8 cellular contexts compared by ENCODE assay signal in the genomic region with DNA sequence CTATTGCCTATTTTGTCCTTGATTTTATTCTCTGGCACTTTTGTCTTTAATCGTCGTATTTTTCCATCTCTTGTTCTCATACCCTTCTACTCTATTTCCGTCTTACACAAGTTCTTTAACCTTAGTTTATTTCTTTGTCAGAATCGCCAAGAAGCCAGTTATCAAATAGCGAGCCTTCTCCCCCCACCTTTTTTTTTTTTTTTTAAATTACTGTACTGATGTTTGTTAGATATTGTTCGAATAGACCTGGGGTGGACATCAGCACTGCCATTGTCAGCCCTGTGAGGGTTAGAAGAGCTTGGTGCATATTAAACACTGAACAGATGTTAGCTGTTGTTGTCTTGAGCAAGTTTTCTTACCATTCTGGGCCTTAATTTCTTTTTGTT. TPM values are rescaled to one million over a fixed set of nuclear protein-coding genes. Genes with fewer than 3 reads are reported as not detected.
A peak's percentile ranks its signal among the peaks of the same experiment; 100 is the strongest.
DNase-seq lines count a peak whose midpoint lies in the region; ATAC-seq, FAIRE-seq and TF ChIP-seq lines count a peak whose summit lies in the region.

No MANE protein-coding gene starts in this region.

- TF ChIP-seq EP300 in HepG2 (IDR thresholded peaks at IDR 0.05; ENCODE audit: low read depth in 2 of 2, low read length in 2 of 2) (no peak), HepG2 (CRISPR knock-in tag; IDR thresholded peaks at IDR 0.05; ENCODE audit: borderline replicate concordance) (no peak), upper lobe of left lung (IDR thresholded peaks at IDR 0.05) (no peak)

- H3K36me3 ChIP-seq in right atrium auricular region: no peaks in the 10 kb centered on the region
- H3K36me3 ChIP-seq in HepG2 (replicated peaks in 1 of 2; ENCODE audit: control insufficient read depth in 1 of 2, insufficient read depth in 2 of 2, low read length in 2 of 2): no peaks in the 10 kb centered on the region
- H3K36me3 ChIP-seq in upper lobe of left lung: peaks cover 0 to 4% (median 0%) of the 10 kb centered on the region in 4 donors

- H3K79me2 ChIP-seq in HepG2 (ENCODE audit: insufficient read depth, low read length): peaks cover 54% of the 10 kb centered on the region

- ATAC-seq in HepG2: no peak
- no peak for ATAC-seq in upper lobe of left lung (ENCODE audit: low FRiP score in 2 of 2)

- TF ChIP-seq CTCF in right atrium auricular region (IDR thresholded peaks at IDR 0.05) (no peak), HepG2 (CRISPR knock-in tag; IDR thresholded peaks at IDR 0.05) (no peak), upper lobe of left lung (IDR thresholded peaks at IDR 0.05) (no peak)

- peak overlapping the region; percentile 88 to 93 for H3K4me3 ChIP-seq in right atrium auricular region
- H3K4me3 ChIP-seq in HepG2 (replicated peaks in 1 of 3; ENCODE audit: insufficient read depth in 1 of 3, low read depth in 2 of 3, low read length in 3 of 3): peak overlapping the region; percentile 85 to 98 (median 96)
- H3K4me3 ChIP-seq in upper lobe of left lung: peak overlapping the region; percentile 88 to 99 (median 90)

- H3K27ac ChIP-seq in right atrium auricular region: peak overlapping the region; percentile 95 to 99
- H3K27ac ChIP-seq in angular gyrus (ENCODE audit: low read depth, low read length): peak overlapping the region; percentile 44
- peak overlapping the region; percentile 89 for H3K27ac ChIP-seq in HepG2 (ENCODE audit: extremely low read length, insufficient read depth, low read length)
- peak overlapping the region; percentile 96 to 99 (median 98) for H3K27ac ChIP-seq in upper lobe of left lung

- no peak for DNase-seq in right atrium auricular region (ENCODE audit: low spot score)
- DNase-seq in cardiac septum (ENCODE audit: low spot score): no peak
- no peak for DNase-seq in HepG2 (ENCODE audit: low spot score)
- no peak for DNase-seq in upper lobe of left lung
- DNase-seq in GF-D8 (lab: John Stamatoyannopoulos, UW): no peak
- no peak for DNase-seq in cerebellar nuclear complex (lab: John Stamatoyannopoulos, UW)
- DNase-seq in epidermal melanocyte (ENCODE audit: insufficient read length, low spot score): no peak

- TF ChIP-seq POLR2A in HepG2 (IDR thresholded peaks at IDR 0.05; ENCODE audit: insufficient read depth in 1 of 2, low read depth in 2 of 2, low read length in 2 of 2) (no peak), upper lobe of left lung (IDR thresholded peaks at IDR 0.05) (no peak)

- H3K27me3 ChIP-seq in right atrium auricular region: no peaks in the 10 kb centered on the region
- no peaks in the 10 kb centered on the region; a peak in 1 of 5 replicates for H3K27me3 ChIP-seq in HepG2 (ENCODE audit: control insufficient read depth in 1 of 2, insufficient read depth in 2 of 2, low read length in 2 of 2)
- no peaks in the 10 kb centered on the region for H3K27me3 ChIP-seq in upper lobe of left lung

- H2AFZ ChIP-seq in HepG2 (ENCODE audit: low read length): peak overlapping the region; percentile 56

- POLR2A ChIA-PET in HepG2 (lab: Yijun Ruan, JAX): no interaction called here

- peaks cover 0 to 48% of the 10 kb centered on the region in 2 donors for H3K4me1 ChIP-seq in right atrium auricular region
- H3K4me1 ChIP-seq in HepG2 (ENCODE audit: insufficient read depth, low read length): peaks cover 34% of the 10 kb centered on the region
- H3K4me1 ChIP-seq in upper lobe of left lung: peaks cover 31 to 47% (median 41%) of the 10 kb centered on the region in 4 donors

- 0% methylated on average over 6 of the region's 6 CpGs for WGBS in HepG2 (ENCODE audit: low lambda C conversion rate)
- 1% methylated on average over 6 of the region's 6 CpGs for WGBS in upper lobe of left lung, 2 donors

- BruUV-seq in HepG2 (replicated peaks; lab: Mats Ljungman, UMichigan): TSS peak; percentile 51

- H4K20me1 ChIP-seq in HepG2 (ENCODE audit: insufficient read depth, low read length): 0 out of 2 replicates have a peak, but pooled peaks cover 2% of the 10 kb centered on the region

- peak overlapping the region; percentile 90 for H3K9ac ChIP-seq in HepG2 (ENCODE audit: insufficient read depth, low read depth, low read length)

- no peak for TF ChIP-seq RAD21 in HepG2 (CRISPR knock-in tag; IDR thresholded peaks at IDR 0.05)

- no peak for FAIRE-seq in HepG2 (lab: Jason Lieb, UNC)

- peak overlapping the region; percentile 90 for H3K4me2 ChIP-seq in HepG2 (ENCODE audit: low read depth, low read length)

- CTCF ChIA-PET in HepG2 (lab: Yijun Ruan, JAX; ENCODE audit: low intra/inter-chr PET ratio, low total read pairs): no interaction called here

- H3K9me3 ChIP-seq in right atrium auricular region (no peaks in the 10 kb centered on the region), HepG2 (ENCODE audit: low read length) (no peaks in the 10 kb centered on the region), upper lobe of left lung (no peaks in the 10 kb centered on the region)

- in situ Hi-C loops in HepG2 (cut with HindIII; ENCODE audit: extremely low pct_ligation_motif_present, low pct_unique_long_range_greater_than_20kb): no loop called here

- intact Hi-C loops in cardiac septum (cut with DNase I) (loop anchor here (2.0 to 5.0 kb wide), 2 partner anchors 44 to 126 kb away; a partner anchor contains a TSS), HepG2 (cut with micrococcal nuclease; ENCODE audit: unreplicated experiment) (loop anchor here (5.0 kb wide), 1 partner anchor 124 kb away; a partner anchor contains a TSS)

TF ChIP-seq in HepG2, 621 proteins besides CTCF, POLR2A, EP300 and RAD21 (continues in another document):
- TF ChIP-seq MYC (CRISPR knock-in tag; IDR thresholded peaks at IDR 0.05; ENCODE audit: borderline replicate concordance): no peak
- TF ChIP-seq ZNF777 (CRISPR knock-in tag; IDR thresholded peaks at IDR 0.05): no peak
- no peak for TF ChIP-seq IKZF4 (CRISPR knock-in tag; IDR thresholded peaks at IDR 0.05; ENCODE audit: borderline replicate concordance, low read depth, not compliant biosample characterization)
- TF ChIP-seq TCF7L2 (IDR thresholded peaks at IDR 0.05; ENCODE audit: low read depth, low read length): no peak
- TF ChIP-seq ZNF775 (CRISPR knock-in tag; IDR thresholded peaks at IDR 0.05; ENCODE audit: borderline replicate concordance): no peak
- no peak for TF ChIP-seq STAT5B (CRISPR knock-in tag; IDR thresholded peaks at IDR 0.05)
- TF ChIP-seq IRX3 (CRISPR knock-in tag; IDR thresholded peaks at IDR 0.05; ENCODE audit: borderline replicate concordance, low read depth): no peak

RNA-seq across cellular contexts. Expression of a gene that starts 1.2 kb away (rescaled TPM):
- 10 to 100 TPM; 45.7 to 55.0 TPM for total RNA-seq in right atrium auricular region
- total RNA-seq in cardiac septum: 115 TPM
- 47.2 and 57.0 TPM in 2 replicates for total RNA-seq in HepG2 (2016; rRNA removed; fragmentation: Illumina TruSeq; extraction: Trizol)
- total RNA-seq in HepG2 (2016; cell fraction: cytosol; rRNA removed; fragmentation: Illumina TruSeq; extraction: Trizol; ENCODE audit: low read depth): 8.6 and 10.3 TPM in 2 replicates
- 52.2 and 60.9 TPM in 2 replicates for total RNA-seq in HepG2 (2016; cell fraction: insoluble cytoplasmic fraction; rRNA removed; fragmentation: Illumina TruSeq; extraction: Trizol)
- total RNA-seq in HepG2 (2016; cell fraction: membrane; rRNA removed; fragmentation: Illumina TruSeq; extraction: Trizol): 15.1 and 18.8 TPM in 2 replicates
- total RNA-seq in HepG2 (2016; cell fraction: nucleus; rRNA removed; fragmentation: Illumina TruSeq; extraction: Trizol): 84.2 and 90.4 TPM in 2 replicates
- polyA plus RNA-seq in HepG2 (2011; rRNA removed): 23.5 and 26.3 TPM in 2 replicates
- 11.0 and 16.7 TPM in 2 replicates for polyA plus RNA-seq in HepG2 (2011; cell fraction: cytosol; rRNA removed)
- polyA plus RNA-seq in HepG2 (2011; cell fraction: nucleus; rRNA removed): 23.0 and 25.6 TPM in 2 replicates
- 27.2 and 30.8 TPM in 2 replicates for polyA plus RNA-seq in HepG2 (2012)
- polyA plus RNA-seq in HepG2 (2016; cell fraction: cytosol; fragmentation: Illumina TruSeq; extraction: Trizol; ENCODE audit: low read depth): 12.2 and 19.7 TPM in 2 replicates
- 34.6 and 35.9 TPM in 2 replicates for polyA plus RNA-seq in HepG2 (2016; cell fraction: insoluble cytoplasmic fraction; fragmentation: Illumina TruSeq; extraction: Trizol; ENCODE audit: low read depth)
- polyA plus RNA-seq in HepG2 (2016; cell fraction: membrane; fragmentation: Illumina TruSeq; extraction: Trizol; ENCODE audit: low read depth): 9.4 and 10.0 TPM in 2 replicates
- polyA plus RNA-seq in HepG2 (2016; cell fraction: nucleus; fragmentation: Illumina TruSeq; extraction: Trizol; ENCODE audit: insufficient read depth, low read depth): 80.2 and 84.3 TPM in 2 replicates
- 16.3 and 39.4 TPM in 2 replicates for polyA minus RNA-seq in HepG2 (2011; rRNA and poly(A)+ RNA removed; ENCODE audit: low replicate concordance)
- 21.6 and 23.5 TPM in 2 replicates for polyA minus RNA-seq in HepG2 (2011; cell fraction: cytosol; rRNA and poly(A)+ RNA removed)
- polyA minus RNA-seq in HepG2 (2011; cell fraction: nucleus; rRNA and poly(A)+ RNA removed): 68.1 and 82.7 TPM in 2 replicates
- total RNA-seq in upper lobe of left lung: 100 to 1,000 TPM in 3 of 6 donors, 10 to 100 TPM in 3; 47.1 to 157 (median 90.3) TPM

RNA-seq across cellular contexts. Expression of a gene that starts 51.9 kb away (rescaled TPM):
- 1 to 10 TPM in 1 of 2 donors, under 1 TPM in 1; 0.90 to 3.7 TPM for total RNA-seq in right atrium auricular region
- 3.8 TPM for total RNA-seq in cardiac septum
- not detected in 2 replicates for total RNA-seq in HepG2 (2016; rRNA removed; fragmentation: Illumina TruSeq; extraction: Trizol)
- total RNA-seq in HepG2 (2016; cell fraction: cytosol; rRNA removed; fragmentation: Illumina TruSeq; extraction: Trizol; ENCODE audit: low read depth): not detected in 2 replicates
- total RNA-seq in HepG2 (2016; cell fraction: insoluble cytoplasmic fraction; rRNA removed; fragmentation: Illumina TruSeq; extraction: Trizol): not detected in 2 replicates
- not detected in 2 replicates for total RNA-seq in HepG2 (2016; cell fraction: membrane; rRNA removed; fragmentation: Illumina TruSeq; extraction: Trizol)
- total RNA-seq in HepG2 (2016; cell fraction: nucleus; rRNA removed; fragmentation: Illumina TruSeq; extraction: Trizol): not detected in 2 replicates
- not detected in 2 replicates for polyA plus RNA-seq in HepG2 (2011; rRNA removed)
- not detected in 2 replicates for polyA plus RNA-seq in HepG2 (2011; cell fraction: cytosol; rRNA removed)
- polyA plus RNA-seq in HepG2 (2011; cell fraction: nucleus; rRNA removed): not detected in 2 replicates
- polyA plus RNA-seq in HepG2 (2012): not detected in 2 replicates
- polyA plus RNA-seq in HepG2 (2016; cell fraction: cytosol; fragmentation: Illumina TruSeq; extraction: Trizol; ENCODE audit: low read depth): not detected in 2 replicates
- polyA plus RNA-seq in HepG2 (2016; cell fraction: insoluble cytoplasmic fraction; fragmentation: Illumina TruSeq; extraction: Trizol; ENCODE audit: low read depth): not detected in 2 replicates
- polyA plus RNA-seq in HepG2 (2016; cell fraction: membrane; fragmentation: Illumina TruSeq; extraction: Trizol; ENCODE audit: low read depth): not detected in 2 replicates
- polyA plus RNA-seq in HepG2 (2016; cell fraction: nucleus; fragmentation: Illumina TruSeq; extraction: Trizol; ENCODE audit: insufficient read depth, low read depth): not detected in 2 replicates
- not detected in 2 replicates for polyA minus RNA-seq in HepG2 (2011; rRNA and poly(A)+ RNA removed; ENCODE audit: low replicate concordance)
- not detected in 2 replicates for polyA minus RNA-seq in HepG2 (2011; cell fraction: cytosol; rRNA and poly(A)+ RNA removed)
- polyA minus RNA-seq in HepG2 (2011; cell fraction: nucleus; rRNA and poly(A)+ RNA removed): not detected in 2 replicates
- not detected for total RNA-seq in upper lobe of left lung

Comparison
In these comparisons a context has a peak if more than half of its experiments do, and no peak if none do; other contexts are left out.
1. H3K27ac ChIP-seq: peak in every context shown above with its lines; median percentile 98 in upper lobe of left lung; 97 in right atrium auricular region; 89 in HepG2; 44 in angular gyrus.